1 cellular context compared by ENCODE assay signal in genomic region chr17:50947844-50948514, GRCh38.
TF ChIP-seq lines count a peak whose summit lies in the region.

No MANE protein-coding gene starts in this region.

TF ChIP-seq in liver, 16 proteins besides CTCF, POLR2A, EP300 and RAD21 (continued from another document):
- TF ChIP-seq ZBTB33 (IDR thresholded peaks at IDR 0.05) = no peak
TF ChIP-seq in liver: peak in this region for 4.
